12 cellular contexts compared by ENCODE assay signal in the genomic region with DNA sequence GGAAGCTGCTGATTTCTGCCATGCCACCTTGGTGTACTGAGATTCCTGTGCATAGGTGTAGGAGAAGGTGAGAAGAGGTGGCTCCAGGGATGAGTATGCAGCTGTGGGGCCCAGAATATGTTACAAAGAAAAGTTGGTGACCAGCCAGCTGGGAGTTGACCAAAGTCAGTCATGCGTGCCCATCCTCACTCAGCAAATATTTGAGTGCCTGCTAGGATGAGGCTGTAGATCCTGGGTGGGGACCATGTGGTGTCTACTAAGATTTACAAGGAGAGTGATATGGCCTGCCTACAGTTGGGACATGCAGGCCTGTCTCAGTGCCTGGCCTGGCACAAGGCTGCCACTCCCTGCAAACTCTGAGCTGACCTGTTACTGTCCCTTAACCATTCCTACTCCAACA. TPM values are rescaled to one million over a fixed set of nuclear protein-coding genes. Genes with fewer than 3 reads are reported as not detected.
A peak's percentile ranks its signal among the peaks of the same experiment; 100 is the strongest.
DNase-seq lines count a peak whose midpoint lies in the region; ATAC-seq and TF ChIP-seq lines count a peak whose summit lies in the region.
"Had no signal": no experiment of that assay in that cellular context is flagged by ENCODE, and none has a peak within 500 bp of the region (broad histone marks: within the 10 kb centered on the region; RNA-seq: fewer than 3 reads in every experiment).

No MANE protein-coding gene starts in this region.

- ATAC-seq in GM19455 (IDR thresholded peaks at IDR 0.05; ENCODE audit: unreplicated experiment): no peak

- TF ChIP-seq RAD21 in liver (IDR thresholded peaks at IDR 0.05): no peak

- no peaks in the 10 kb centered on the region for H3K9me3 Mint-ChIP-seq in activated CD4-positive, alpha-beta T cell treated with anti-CD3 and anti-CD28 coated beads, Interleukin-2, amount 10 ng/mL, durations not matched to agents 24 days and 14 days

- intact Hi-C loops in ovary (cut with DNase I): no loop called here
- intact Hi-C loops in activated CD4-positive, alpha-beta T cell treated with anti-CD3 and anti-CD28 coated beads, Interleukin-2, amount 10 ng/mL, durations not matched to agents 24 days and 14 days (cut with micrococcal nuclease): no loop called here

- no peaks in the 10 kb centered on the region for H3K9me3 ChIP-seq in adipocyte (ENCODE audit: control insufficient read depth, low read length)
- no peaks in the 10 kb centered on the region for H3K9me3 ChIP-seq in liver (ENCODE audit: control insufficient read depth in 4 of 4, low read length in 3 of 4)
- no peaks in the 10 kb centered on the region for H3K9me3 ChIP-seq in ovary
- H3K9me3 ChIP-seq: adrenal gland had no signal

- no peak for TF ChIP-seq POLR2A in ovary (IDR thresholded peaks at IDR 0.05)

- no peaks in the 10 kb centered on the region for H3K27me3 Mint-ChIP-seq in activated CD4-positive, alpha-beta T cell treated with anti-CD3 and anti-CD28 coated beads, Interleukin-2, amount 10 ng/mL, durations not matched to agents 24 days and 14 days

- H3K4me3 Mint-ChIP-seq in activated CD4-positive, alpha-beta T cell treated with anti-CD3 and anti-CD28 coated beads, Interleukin-2, amount 10 ng/mL, durations not matched to agents 24 days and 14 days: no peak overlapping the region

- no peak for TF ChIP-seq EP300 in ovary (IDR thresholded peaks at IDR 0.05)

- peaks cover 23% of the 10 kb centered on the region for H3K36me3 Mint-ChIP-seq in activated CD4-positive, alpha-beta T cell treated with anti-CD3 and anti-CD28 coated beads, Interleukin-2, amount 10 ng/mL, durations not matched to agents 24 days and 14 days (ENCODE audit: low read depth)

- H3K36me3 ChIP-seq in adipocyte (ENCODE audit: control insufficient read depth, insufficient read depth, low read length, severe bottlenecking) (peaks cover 13% of the 10 kb centered on the region), liver (ENCODE audit: control insufficient read depth in 4 of 4, insufficient read depth in 3 of 4, low read depth in 1 of 4, low read length in 3 of 4) (peaks cover 0 to 2% (median 0%) of the 10 kb centered on the region in 4 donors), ovary (no peaks in the 10 kb centered on the region)

- H3K4me1 ChIP-seq in adipocyte (ENCODE audit: control insufficient read depth, insufficient read depth, low read length) (peaks cover 48% of the 10 kb centered on the region), liver (ENCODE audit: control insufficient read depth in 4 of 4, insufficient read depth in 4 of 4, low read length in 3 of 4) (peaks cover 5 to 18% (median 13%) of the 10 kb centered on the region in 4 donors), ovary (ENCODE audit: insufficient read depth) (peaks cover 7% of the 10 kb centered on the region)

- H3K27ac ChIP-seq in liver (ENCODE audit: low read depth in 1 of 2, low read length in 2 of 2) (no peak overlapping the region), ovary (no peak overlapping the region)
- H3K27ac ChIP-seq: adrenal gland had no signal

- WGBS in liver: 15% methylated on average over 1 of the region's 1 CpG
- WGBS in ovary, 3 donors: 48 to 65% (median 50%) methylated on average over 1 of the region's 1 CpG

- H3K4me3 ChIP-seq in adipocyte (ENCODE audit: low read length) (no peak overlapping the region), liver (ENCODE audit: low read depth in 1 of 3, low read length in 3 of 3) (no peak overlapping the region), ovary (no peak overlapping the region)
- H3K4me3 ChIP-seq: adrenal gland had no signal

- no peak for TF ChIP-seq CTCF in liver (IDR thresholded peaks at IDR 0.05; ENCODE audit: low read depth, low read length, missing input control)
- TF ChIP-seq CTCF in ovary (IDR thresholded peaks at IDR 0.05): no peak

- DNase-seq in AG08396 (ENCODE audit: low spot score) (peak; percentile 32), HT1080 (ENCODE audit: low read depth) (peak; percentile 10), adipocyte (ENCODE audit: low read depth) (peak; percentile 81), ovary (no peak), pons (ENCODE audit: low spot score) (no peak)
- no peak for DNase-seq in activated CD4-positive, alpha-beta T cell treated with anti-CD3 and anti-CD28 coated beads, Interleukin-2, amount 10 ng/mL, durations not matched to agents 24 days and 14 days
- DNase-seq: GF-D8, NCI-H1694 had no signal

- H3K27ac Mint-ChIP-seq in activated CD4-positive, alpha-beta T cell treated with anti-CD3 and anti-CD28 coated beads, Interleukin-2, amount 10 ng/mL, durations not matched to agents 24 days and 14 days: no peak overlapping the region

- peaks cover 2% of the 10 kb centered on the region for H3K4me1 Mint-ChIP-seq in activated CD4-positive, alpha-beta T cell treated with anti-CD3 and anti-CD28 coated beads, Interleukin-2, amount 10 ng/mL, durations not matched to agents 24 days and 14 days

- H3K9ac ChIP-seq in adipocyte (ENCODE audit: low read length) (no peak overlapping the region), liver (ENCODE audit: low read depth in 1 of 2, low read length in 2 of 2) (no peak overlapping the region)

- H3K27me3 ChIP-seq in adipocyte (replicated peaks; ENCODE audit: control insufficient read depth, insufficient read depth, low read length) (no peaks in the 10 kb centered on the region), liver (ENCODE audit: control insufficient read depth in 4 of 4, insufficient read depth in 4 of 4, low read length in 3 of 4) (no peaks in the 10 kb centered on the region), ovary (no peaks in the 10 kb centered on the region)
- H3K27me3 ChIP-seq: adrenal gland had no signal

TF ChIP-seq in liver, 16 proteins besides CTCF, POLR2A, EP300 and RAD21:
- TF ChIP-seq EGR1 (IDR thresholded peaks at IDR 0.05; ENCODE audit: low read depth in 2 of 2): no peak
- TF ChIP-seq, protein P1, sequence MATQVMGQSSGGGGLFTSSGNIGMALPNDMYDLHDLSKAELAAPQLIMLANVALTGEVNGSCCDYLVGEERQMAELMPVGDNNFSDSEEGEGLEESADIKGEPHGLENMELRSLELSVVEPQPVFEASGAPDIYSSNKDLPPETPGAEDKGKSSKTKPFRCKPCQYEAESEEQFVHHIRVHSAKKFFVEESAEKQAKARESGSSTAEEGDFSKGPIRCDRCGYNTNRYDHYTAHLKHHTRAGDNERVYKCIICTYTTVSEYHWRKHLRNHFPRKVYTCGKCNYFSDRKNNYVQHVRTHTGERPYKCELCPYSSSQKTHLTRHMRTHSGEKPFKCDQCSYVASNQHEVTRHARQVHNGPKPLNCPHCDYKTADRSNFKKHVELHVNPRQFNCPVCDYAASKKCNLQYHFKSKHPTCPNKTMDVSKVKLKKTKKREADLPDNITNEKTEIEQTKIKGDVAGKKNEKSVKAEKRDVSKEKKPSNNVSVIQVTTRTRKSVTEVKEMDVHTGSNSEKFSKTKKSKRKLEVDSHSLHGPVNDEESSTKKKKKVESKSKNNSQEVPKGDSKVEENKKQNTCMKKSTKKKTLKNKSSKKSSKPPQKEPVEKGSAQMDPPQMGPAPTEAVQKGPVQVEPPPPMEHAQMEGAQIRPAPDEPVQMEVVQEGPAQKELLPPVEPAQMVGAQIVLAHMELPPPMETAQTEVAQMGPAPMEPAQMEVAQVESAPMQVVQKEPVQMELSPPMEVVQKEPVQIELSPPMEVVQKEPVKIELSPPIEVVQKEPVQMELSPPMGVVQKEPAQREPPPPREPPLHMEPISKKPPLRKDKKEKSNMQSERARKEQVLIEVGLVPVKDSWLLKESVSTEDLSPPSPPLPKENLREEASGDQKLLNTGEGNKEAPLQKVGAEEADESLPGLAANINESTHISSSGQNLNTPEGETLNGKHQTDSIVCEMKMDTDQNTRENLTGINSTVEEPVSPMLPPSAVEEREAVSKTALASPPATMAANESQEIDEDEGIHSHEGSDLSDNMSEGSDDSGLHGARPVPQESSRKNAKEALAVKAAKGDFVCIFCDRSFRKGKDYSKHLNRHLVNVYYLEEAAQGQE (IDR thresholded peaks at IDR 0.05): no peak
- peak; percentile 6 for TF ChIP-seq FOXA1 (IDR thresholded peaks at IDR 0.05)

RNA-seq across cellular contexts. Expression of a gene that starts 19.4 kb away (rescaled TPM):
- 18.5 and 20.4 TPM in 2 replicates for total RNA-seq in HT1080 (2014; rRNA removed; shearing (Covaris generic))
- polyA plus RNA-seq in HT1080 (2015; cell fraction: cytosol; rRNA removed): 23.9 and 24.0 TPM in 2 replicates
- 25.0 and 26.8 TPM in 2 replicates for polyA plus RNA-seq in HT1080 (2015; cell fraction: nucleus; rRNA removed)
- total RNA-seq in liver: 10 to 100 TPM; 11.7 to 37.4 TPM
- 10 to 100 TPM; 25.6 to 33.1 TPM for polyA plus RNA-seq in liver
- 10 to 100 TPM; 17.0 to 39.5 (median 33.2) TPM for total RNA-seq in ovary
- 10 to 100 TPM; 23.3 to 52.5 TPM for polyA plus RNA-seq in ovary
- total RNA-seq in activated CD4-positive, alpha-beta T cell treated with anti-CD3 and anti-CD28 coated beads, Interleukin-2, amount 10 ng/mL, durations not matched to agents 24 days and 14 days: 17.0 and 19.4 TPM in 2 replicates

RNA-seq across cellular contexts. Expression of a gene that starts 32.8 kb away (rescaled TPM):
- total RNA-seq in HT1080 (2014; rRNA removed; shearing (Covaris generic)): 18.7 and 19.9 TPM in 2 replicates
- 7.8 and 10.3 TPM in 2 replicates for polyA plus RNA-seq in HT1080 (2015; cell fraction: cytosol; rRNA removed)
- 20.6 and 22.3 TPM in 2 replicates for polyA plus RNA-seq in HT1080 (2015; cell fraction: nucleus; rRNA removed)
- 10 to 100 TPM; 13.6 to 39.2 TPM for total RNA-seq in liver
- 10 to 100 TPM in 1 of 2 donors, 1 to 10 TPM in 1; 6.6 to 13.3 TPM for polyA plus RNA-seq in liver
- total RNA-seq in ovary: 10 to 100 TPM; 21.2 to 63.7 (median 36.4) TPM
- polyA plus RNA-seq in ovary: 10 to 100 TPM; 19.0 to 23.7 TPM
- 34.2 and 35.9 TPM in 2 replicates for total RNA-seq in activated CD4-positive, alpha-beta T cell treated with anti-CD3 and anti-CD28 coated beads, Interleukin-2, amount 10 ng/mL, durations not matched to agents 24 days and 14 days

RNA-seq across cellular contexts. Expression of a gene that starts 39.0 kb away (rescaled TPM):
- total RNA-seq in HT1080 (2014; rRNA removed; shearing (Covaris generic)): 0.17 and 0.37 TPM in 2 replicates
- polyA plus RNA-seq in HT1080 (2015; cell fraction: cytosol; rRNA removed): 0.03 and 0.05 TPM in 2 replicates
- not detected in 2 replicates for polyA plus RNA-seq in HT1080 (2015; cell fraction: nucleus; rRNA removed)
- total RNA-seq in liver: not detected
- not detected for polyA plus RNA-seq in liver
- total RNA-seq in ovary: under 1 TPM in 1 of 7 donors, not detected in 6; 0.13 TPM
- not detected for polyA plus RNA-seq in ovary
- not detected in 2 replicates for total RNA-seq in activated CD4-positive, alpha-beta T cell treated with anti-CD3 and anti-CD28 coated beads, Interleukin-2, amount 10 ng/mL, durations not matched to agents 24 days and 14 days
- total RNA-seq: adrenal gland, glomerular endothelial cell had no signal

RNA-seq across cellular contexts. Expression of a gene that starts 56.6 kb away (rescaled TPM):
- 0.23 and 0.88 TPM in 2 replicates for total RNA-seq in HT1080 (2014; rRNA removed; shearing (Covaris generic))
- polyA plus RNA-seq in HT1080 (2015; cell fraction: cytosol; rRNA removed): 0.26 and 0.58 TPM in 2 replicates
- 1.7 and 2.2 TPM in 2 replicates for polyA plus RNA-seq in HT1080 (2015; cell fraction: nucleus; rRNA removed)
- total RNA-seq in liver (under 1 TPM; 0.14 to 0.17 TPM), ovary (1 to 10 TPM in 5 of 7 donors, under 1 TPM in 2; 0.63 to 3.1 (median 1.5) TPM)
- polyA plus RNA-seq in liver (under 1 TPM; 0.06 to 0.08 TPM), ovary (under 1 TPM; 0.65 to 0.67 TPM)
- total RNA-seq in activated CD4-positive, alpha-beta T cell treated with anti-CD3 and anti-CD28 coated beads, Interleukin-2, amount 10 ng/mL, durations not matched to agents 24 days and 14 days: 0.07 and 0.26 TPM in 2 replicates

Comparison
In these comparisons a context has a peak if more than half of its experiments do, and no peak if none do; other contexts are left out.
1. DNase-seq: peak in AG08396 (single experiment), HT1080 (single experiment) and adipocyte (single experiment); none in ovary (0 of 5), pons (single experiment) and activated CD4-positive, alpha-beta T cell treated with anti-CD3 and anti-CD28 coated beads, Interleukin-2, amount 10 ng/mL, durations not matched to agents 24 days and 14 days (single experiment).